2 cellular contexts compared by ENCODE assay signal in the genomic region with DNA sequence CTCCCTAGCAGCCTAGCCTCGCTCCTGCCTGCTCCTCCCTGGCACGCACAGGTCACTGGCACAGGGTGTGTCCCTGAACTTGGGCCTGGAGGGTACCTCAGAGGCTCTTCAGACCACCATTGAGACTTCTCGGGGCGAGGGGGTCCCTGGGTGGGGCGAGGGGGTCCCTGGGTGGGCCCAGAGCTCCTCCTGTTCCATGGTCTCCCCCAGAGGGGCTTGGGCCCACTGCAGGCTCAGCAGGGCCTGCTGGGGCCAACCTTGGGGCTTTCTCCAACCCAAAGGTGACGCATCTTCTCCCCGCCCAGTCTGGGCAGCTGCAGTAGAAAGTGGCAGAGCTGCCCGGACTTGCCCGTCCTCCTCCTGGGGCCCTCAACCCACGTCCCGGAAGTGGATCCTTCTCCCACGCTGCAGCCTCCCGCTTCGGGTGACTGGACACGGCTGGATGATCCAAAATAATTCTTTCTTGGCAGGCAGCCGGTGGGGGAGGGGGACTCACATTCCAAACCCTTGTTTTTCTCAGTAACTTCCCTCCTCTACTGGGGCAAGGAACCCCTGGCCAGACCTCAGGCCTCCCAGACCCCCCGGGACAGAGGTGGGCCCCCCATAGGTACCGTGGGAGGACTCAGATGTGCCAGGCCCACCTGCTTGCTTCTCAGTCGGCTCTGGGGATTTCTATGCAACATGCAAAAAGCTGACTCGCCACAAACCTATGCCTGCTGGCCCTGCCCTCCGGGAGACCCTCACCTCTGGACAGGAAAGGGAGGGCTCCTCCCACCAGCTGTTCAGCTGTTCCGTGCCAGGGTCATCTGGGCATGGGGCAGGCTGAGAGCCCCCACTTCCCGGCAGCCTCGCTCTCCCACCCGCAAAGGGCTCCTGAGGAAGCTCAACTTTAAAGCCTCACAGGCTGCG.
TF ChIP-seq lines count a peak whose summit lies in the region.

No MANE protein-coding gene starts in this region.

TF ChIP-seq in HEK293, 187 proteins besides CTCF, POLR2A, EP300 and RAD21 (continued from another document and continues in another):
- TF ChIP-seq, protein P1, sequence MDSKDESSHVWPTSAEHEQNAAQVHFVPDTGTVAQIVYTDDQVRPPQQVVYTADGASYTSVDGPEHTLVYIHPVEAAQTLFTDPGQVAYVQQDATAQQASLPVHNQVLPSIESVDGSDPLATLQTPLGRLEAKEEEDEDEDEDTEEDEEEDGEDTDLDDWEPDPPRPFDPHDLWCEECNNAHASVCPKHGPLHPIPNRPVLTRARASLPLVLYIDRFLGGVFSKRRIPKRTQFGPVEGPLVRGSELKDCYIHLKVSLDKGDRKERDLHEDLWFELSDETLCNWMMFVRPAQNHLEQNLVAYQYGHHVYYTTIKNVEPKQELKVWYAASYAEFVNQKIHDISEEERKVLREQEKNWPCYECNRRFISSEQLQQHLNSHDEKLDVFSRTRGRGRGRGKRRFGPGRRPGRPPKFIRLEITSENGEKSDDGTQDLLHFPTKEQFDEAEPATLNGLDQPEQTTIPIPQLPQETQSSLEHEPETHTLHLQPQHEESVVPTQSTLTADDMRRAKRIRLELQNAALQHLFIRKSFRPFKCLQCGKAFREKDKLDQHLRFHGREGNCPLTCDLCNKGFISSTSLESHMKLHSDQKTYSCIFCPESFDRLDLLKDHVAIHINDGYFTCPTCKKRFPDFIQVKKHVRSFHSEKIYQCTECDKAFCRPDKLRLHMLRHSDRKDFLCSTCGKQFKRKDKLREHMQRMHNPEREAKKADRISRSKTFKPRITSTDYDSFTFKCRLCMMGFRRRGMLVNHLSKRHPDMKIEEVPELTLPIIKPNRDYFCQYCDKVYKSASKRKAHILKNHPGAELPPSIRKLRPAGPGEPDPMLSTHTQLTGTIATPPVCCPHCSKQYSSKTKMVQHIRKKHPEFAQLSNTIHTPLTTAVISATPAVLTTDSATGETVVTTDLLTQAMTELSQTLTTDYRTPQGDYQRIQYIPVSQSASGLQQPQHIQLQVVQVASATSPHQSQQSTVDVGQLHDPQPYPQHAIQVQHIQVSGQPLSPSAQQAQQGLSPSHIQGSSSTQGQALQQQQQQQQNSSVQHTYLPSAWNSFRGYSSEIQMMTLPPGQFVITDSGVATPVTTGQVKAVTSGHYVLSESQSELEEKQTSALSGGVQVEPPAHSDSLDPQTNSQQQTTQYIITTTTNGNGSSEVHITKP (tag by site-specific recombination; IDR thresholded peaks at IDR 0.05), result peak; percentile 78
- 0 out of 2 replicates have a peak, but pooled peaks have one; percentile 44 for TF ChIP-seq ZNF121 (tag by site-specific recombination; IDR thresholded peaks at IDR 0.05)
- TF ChIP-seq, protein P2, sequence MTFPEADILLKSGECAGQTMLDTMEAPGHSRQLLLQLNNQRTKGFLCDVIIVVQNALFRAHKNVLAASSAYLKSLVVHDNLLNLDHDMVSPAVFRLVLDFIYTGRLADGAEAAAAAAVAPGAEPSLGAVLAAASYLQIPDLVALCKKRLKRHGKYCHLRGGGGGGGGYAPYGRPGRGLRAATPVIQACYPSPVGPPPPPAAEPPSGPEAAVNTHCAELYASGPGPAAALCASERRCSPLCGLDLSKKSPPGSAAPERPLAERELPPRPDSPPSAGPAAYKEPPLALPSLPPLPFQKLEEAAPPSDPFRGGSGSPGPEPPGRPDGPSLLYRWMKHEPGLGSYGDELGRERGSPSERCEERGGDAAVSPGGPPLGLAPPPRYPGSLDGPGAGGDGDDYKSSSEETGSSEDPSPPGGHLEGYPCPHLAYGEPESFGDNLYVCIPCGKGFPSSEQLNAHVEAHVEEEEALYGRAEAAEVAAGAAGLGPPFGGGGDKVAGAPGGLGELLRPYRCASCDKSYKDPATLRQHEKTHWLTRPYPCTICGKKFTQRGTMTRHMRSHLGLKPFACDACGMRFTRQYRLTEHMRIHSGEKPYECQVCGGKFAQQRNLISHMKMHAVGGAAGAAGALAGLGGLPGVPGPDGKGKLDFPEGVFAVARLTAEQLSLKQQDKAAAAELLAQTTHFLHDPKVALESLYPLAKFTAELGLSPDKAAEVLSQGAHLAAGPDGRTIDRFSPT (tag by site-specific recombination; IDR thresholded peaks at IDR 0.05), result peak; percentile 66
- TF ChIP-seq, protein P3, sequence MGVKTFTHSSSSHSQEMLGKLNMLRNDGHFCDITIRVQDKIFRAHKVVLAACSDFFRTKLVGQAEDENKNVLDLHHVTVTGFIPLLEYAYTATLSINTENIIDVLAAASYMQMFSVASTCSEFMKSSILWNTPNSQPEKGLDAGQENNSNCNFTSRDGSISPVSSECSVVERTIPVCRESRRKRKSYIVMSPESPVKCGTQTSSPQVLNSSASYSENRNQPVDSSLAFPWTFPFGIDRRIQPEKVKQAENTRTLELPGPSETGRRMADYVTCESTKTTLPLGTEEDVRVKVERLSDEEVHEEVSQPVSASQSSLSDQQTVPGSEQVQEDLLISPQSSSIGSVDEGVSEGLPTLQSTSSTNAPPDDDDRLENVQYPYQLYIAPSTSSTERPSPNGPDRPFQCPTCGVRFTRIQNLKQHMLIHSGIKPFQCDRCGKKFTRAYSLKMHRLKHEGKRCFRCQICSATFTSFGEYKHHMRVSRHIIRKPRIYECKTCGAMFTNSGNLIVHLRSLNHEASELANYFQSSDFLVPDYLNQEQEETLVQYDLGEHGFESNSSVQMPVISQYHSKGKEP (tag by site-specific recombination; IDR thresholded peaks at IDR 0.05), result peak; percentile 75
- peak; percentile 42; the same call in 1 of the 2 replicates for TF ChIP-seq MZF1 (tag by site-specific recombination; IDR thresholded peaks at IDR 0.05; ENCODE audit: borderline replicate concordance)
- TF ChIP-seq ZNF629 (tag by site-specific recombination; IDR thresholded peaks at IDR 0.05), result peak; percentile 64
- peak; percentile 54; the same call in 1 of the 2 replicates for TF ChIP-seq ZSCAN30 (tag by site-specific recombination; IDR thresholded peaks at IDR 0.05)
- peak; percentile 71 for TF ChIP-seq SP2 (tag by site-specific recombination; IDR thresholded peaks at IDR 0.05)
- peak; percentile 58 for TF ChIP-seq KLF16 (tag by site-specific recombination; IDR thresholded peaks at IDR 0.05)
- TF ChIP-seq, protein P4, sequence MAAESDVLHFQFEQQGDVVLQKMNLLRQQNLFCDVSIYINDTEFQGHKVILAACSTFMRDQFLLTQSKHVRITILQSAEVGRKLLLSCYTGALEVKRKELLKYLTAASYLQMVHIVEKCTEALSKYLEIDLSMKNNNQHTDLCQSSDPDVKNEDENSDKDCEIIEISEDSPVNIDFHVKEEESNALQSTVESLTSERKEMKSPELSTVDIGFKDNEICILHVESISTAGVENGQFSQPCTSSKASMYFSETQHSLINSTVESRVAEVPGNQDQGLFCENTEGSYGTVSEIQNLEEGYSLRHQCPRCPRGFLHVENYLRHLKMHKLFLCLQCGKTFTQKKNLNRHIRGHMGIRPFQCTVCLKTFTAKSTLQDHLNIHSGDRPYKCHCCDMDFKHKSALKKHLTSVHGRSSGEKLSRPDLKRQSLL (tag by site-specific recombination; IDR thresholded peaks at IDR 0.05), result 0 out of 2 replicates have a peak, but pooled peaks have one; percentile 28
- TF ChIP-seq KLF8 (tag by site-specific recombination; IDR thresholded peaks at IDR 0.05), result peak; percentile 33
- TF ChIP-seq, protein P5, sequence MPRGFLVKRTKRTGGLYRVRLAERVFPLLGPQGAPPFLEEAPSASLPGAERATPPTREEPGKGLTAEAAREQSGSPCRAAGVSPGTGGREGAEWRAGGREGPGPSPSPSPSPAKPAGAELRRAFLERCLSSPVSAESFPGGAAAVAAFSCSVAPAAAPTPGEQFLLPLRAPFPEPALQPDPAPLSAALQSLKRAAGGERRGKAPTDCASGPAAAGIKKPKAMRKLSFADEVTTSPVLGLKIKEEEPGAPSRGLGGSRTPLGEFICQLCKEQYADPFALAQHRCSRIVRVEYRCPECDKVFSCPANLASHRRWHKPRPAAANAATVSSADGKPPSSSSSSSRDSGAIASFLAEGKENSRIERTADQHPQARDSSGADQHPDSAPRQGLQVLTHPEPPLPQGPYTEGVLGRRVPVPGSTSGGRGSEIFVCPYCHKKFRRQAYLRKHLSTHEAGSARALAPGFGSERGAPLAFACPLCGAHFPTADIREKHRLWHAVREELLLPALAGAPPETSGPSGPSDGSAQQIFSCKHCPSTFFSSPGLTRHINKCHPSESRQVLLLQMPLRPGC (tag by site-specific recombination; IDR thresholded peaks at IDR 0.05), result no peak

TF ChIP-seq in K562, 482 proteins besides CTCF, POLR2A, EP300 and RAD21 (continued from another document):
- TF ChIP-seq, protein P6, sequence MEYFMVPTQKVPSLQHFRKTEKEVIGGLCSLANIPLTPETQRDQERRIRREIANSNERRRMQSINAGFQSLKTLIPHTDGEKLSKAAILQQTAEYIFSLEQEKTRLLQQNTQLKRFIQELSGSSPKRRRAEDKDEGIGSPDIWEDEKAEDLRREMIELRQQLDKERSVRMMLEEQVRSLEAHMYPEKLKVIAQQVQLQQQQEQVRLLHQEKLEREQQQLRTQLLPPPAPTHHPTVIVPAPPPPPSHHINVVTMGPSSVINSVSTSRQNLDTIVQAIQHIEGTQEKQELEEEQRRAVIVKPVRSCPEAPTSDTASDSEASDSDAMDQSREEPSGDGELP (CRISPR knock-in tag; IDR thresholded peaks at IDR 0.05; ENCODE audit: borderline replicate concordance), result peak; percentile 43; the same call in 1 of the 2 replicates
- TF ChIP-seq RBM22 (IDR thresholded peaks at IDR 0.05; ENCODE audit: low read depth, low read length, poor library complexity, severe bottlenecking) (no peak), CBFA2T2 (conservative IDR thresholded peaks at IDR 0.05) (no peak), TOE1 (IDR thresholded peaks at IDR 0.05; ENCODE audit: borderline replicate concordance) (no peak), TOE1 (CRISPR knock-in tag; IDR thresholded peaks at IDR 0.05; ENCODE audit: borderline replicate concordance, low read depth) (no peak), NFIC (IDR thresholded peaks at IDR 0.05) (peak; percentile 63), POLR3A (IDR thresholded peaks at IDR 0.05; ENCODE audit: borderline replicate concordance, extremely low read depth, insufficient read depth, insufficient read length) (no peak), TSC22D4 (tag; IDR thresholded peaks at IDR 0.05) (no peak), NR2C2 (CRISPR knock-in tag; IDR thresholded peaks at IDR 0.05) (no peak), NR2C2 (tag; IDR thresholded peaks at IDR 0.05) (peak; percentile 44; the same call in 1 of the 2 replicates), SMAD3 (CRISPR knock-in tag; conservative IDR thresholded peaks at IDR 0.05) (no peak), ZKSCAN8 (CRISPR knock-in tag; IDR thresholded peaks at IDR 0.05) (no peak), SMARCA4 (IDR thresholded peaks at IDR 0.05) (no peak), ZNF175 (CRISPR knock-in tag; IDR thresholded peaks at IDR 0.05; ENCODE audit: low read depth) (no peak), ZNF165 (CRISPR knock-in tag; IDR thresholded peaks at IDR 0.05; ENCODE audit: borderline replicate concordance) (no peak), BCOR (IDR thresholded peaks at IDR 0.05) (no peak), ZNF695 (CRISPR knock-in tag; IDR thresholded peaks at IDR 0.05) (no peak), RBM14 (IDR thresholded peaks at IDR 0.05; ENCODE audit: borderline replicate concordance, insufficient read depth, low read depth, low read length) (no peak), PTRF (tag; IDR thresholded peaks at IDR 0.05) (no peak), NCOR1 (IDR thresholded peaks at IDR 0.05) (no peak)
- TF ChIP-seq, protein P7, sequence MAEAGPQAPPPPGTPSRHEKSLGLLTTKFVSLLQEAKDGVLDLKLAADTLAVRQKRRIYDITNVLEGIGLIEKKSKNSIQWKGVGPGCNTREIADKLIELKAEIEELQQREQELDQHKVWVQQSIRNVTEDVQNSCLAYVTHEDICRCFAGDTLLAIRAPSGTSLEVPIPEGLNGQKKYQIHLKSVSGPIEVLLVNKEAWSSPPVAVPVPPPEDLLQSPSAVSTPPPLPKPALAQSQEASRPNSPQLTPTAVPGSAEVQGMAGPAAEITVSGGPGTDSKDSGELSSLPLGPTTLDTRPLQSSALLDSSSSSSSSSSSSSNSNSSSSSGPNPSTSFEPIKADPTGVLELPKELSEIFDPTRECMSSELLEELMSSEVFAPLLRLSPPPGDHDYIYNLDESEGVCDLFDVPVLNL (CRISPR knock-in tag; IDR thresholded peaks at IDR 0.05; ENCODE audit: low read depth), result no peak
- TF ChIP-seq, protein P8, sequence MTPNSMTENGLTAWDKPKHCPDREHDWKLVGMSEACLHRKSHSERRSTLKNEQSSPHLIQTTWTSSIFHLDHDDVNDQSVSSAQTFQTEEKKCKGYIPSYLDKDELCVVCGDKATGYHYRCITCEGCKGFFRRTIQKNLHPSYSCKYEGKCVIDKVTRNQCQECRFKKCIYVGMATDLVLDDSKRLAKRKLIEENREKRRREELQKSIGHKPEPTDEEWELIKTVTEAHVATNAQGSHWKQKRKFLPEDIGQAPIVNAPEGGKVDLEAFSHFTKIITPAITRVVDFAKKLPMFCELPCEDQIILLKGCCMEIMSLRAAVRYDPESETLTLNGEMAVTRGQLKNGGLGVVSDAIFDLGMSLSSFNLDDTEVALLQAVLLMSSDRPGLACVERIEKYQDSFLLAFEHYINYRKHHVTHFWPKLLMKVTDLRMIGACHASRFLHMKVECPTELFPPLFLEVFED (CRISPR knock-in tag; conservative IDR thresholded peaks at IDR 0.05), result no peak
- TF ChIP-seq, protein P9, sequence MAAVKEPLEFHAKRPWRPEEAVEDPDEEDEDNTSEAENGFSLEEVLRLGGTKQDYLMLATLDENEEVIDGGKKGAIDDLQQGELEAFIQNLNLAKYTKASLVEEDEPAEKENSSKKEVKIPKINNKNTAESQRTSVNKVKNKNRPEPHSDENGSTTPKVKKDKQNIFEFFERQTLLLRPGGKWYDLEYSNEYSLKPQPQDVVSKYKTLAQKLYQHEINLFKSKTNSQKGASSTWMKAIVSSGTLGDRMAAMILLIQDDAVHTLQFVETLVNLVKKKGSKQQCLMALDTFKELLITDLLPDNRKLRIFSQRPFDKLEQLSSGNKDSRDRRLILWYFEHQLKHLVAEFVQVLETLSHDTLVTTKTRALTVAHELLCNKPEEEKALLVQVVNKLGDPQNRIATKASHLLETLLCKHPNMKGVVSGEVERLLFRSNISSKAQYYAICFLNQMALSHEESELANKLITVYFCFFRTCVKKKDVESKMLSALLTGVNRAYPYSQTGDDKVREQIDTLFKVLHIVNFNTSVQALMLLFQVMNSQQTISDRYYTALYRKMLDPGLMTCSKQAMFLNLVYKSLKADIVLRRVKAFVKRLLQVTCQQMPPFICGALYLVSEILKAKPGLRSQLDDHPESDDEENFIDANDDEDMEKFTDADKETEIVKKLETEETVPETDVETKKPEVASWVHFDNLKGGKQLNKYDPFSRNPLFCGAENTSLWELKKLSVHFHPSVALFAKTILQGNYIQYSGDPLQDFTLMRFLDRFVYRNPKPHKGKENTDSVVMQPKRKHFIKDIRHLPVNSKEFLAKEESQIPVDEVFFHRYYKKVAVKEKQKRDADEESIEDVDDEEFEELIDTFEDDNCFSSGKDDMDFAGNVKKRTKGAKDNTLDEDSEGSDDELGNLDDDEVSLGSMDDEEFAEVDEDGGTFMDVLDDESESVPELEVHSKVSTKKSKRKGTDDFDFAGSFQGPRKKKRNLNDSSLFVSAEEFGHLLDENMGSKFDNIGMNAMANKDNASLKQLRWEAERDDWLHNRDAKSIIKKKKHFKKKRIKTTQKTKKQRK (IDR thresholded peaks at IDR 0.05; ENCODE audit: borderline replicate concordance, low read depth, low read length), result no peak
- TF ChIP-seq, protein P10, sequence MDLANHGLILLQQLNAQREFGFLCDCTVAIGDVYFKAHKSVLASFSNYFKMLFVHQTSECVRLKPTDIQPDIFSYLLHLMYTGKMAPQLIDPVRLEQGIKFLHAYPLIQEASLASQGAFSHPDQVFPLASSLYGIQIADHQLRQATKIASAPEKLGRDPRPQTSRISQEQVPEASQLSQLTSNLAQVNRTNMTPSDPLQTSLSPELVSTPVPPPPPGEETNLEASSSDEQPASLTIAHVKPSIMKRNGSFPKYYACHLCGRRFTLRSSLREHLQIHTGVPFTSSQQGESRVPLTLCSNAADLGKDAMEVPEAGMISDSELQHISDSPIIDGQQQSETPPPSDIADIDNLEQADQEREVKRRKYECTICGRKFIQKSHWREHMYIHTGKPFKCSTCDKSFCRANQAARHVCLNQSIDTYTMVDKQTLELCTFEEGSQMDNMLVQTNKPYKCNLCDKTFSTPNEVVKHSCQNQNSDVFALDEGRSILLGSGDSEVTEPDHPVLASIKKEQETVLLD (IDR thresholded peaks at IDR 0.05), result no peak
